18 cellular contexts compared by ENCODE assay signal in the genomic region with DNA sequence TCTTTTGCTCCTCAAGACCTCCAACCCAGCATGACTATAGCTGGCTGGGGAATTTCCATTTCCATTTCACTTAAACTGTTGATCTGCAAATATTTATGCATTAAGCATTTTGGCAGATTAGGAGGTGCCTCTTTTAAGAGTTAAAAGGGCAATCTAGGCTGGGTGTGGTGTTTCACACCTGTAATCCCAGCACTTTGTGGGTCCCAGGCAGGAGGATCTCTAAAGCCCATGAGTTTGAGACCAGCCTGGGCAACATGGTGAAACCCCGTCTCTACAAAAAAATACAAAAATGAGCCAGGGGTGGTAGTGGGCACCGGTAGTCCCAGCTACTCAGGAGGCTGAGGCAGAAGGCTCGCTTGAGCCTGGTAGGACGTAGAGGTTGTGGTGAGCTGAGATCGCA.
"Had no signal": no experiment of that assay in that cellular context is flagged by ENCODE, and none has a peak within 500 bp of the region (broad histone marks: within the 10 kb centered on the region; RNA-seq: fewer than 3 reads in every experiment).

No MANE protein-coding gene starts in this region.

- H3K27me3 ChIP-seq: left lung, pancreas, thyroid gland, uterus had no signal

- H3K27ac Mint-ChIP-seq: stimulated activated naive CD8-positive, alpha-beta T cell treated with anti-CD3 and anti-CD28 coated beads, Interleukin-15, Interleukin-2, amounts not matched to agents 100 ng/mL and 50 ng/mL, for 24 hours; T-cell had no signal

- H3K36me3 ChIP-seq: pancreas, uterus had no signal

- H3K9me3 ChIP-seq: left lung, pancreas, psoas muscle, thyroid gland, uterus had no signal

- H3K4me3 ChIP-seq: left lung, pancreas, psoas muscle, thyroid gland, uterus had no signal

- ATAC-seq: psoas muscle, right cardiac atrium, T-cell had no signal

- H3K4me3 Mint-ChIP-seq: nephron; stimulated activated naive CD8-positive, alpha-beta T cell treated with anti-CD3 and anti-CD28 coated beads, Interleukin-15, Interleukin-2, amounts not matched to agents 100 ng/mL and 50 ng/mL, for 24 hours; T-cell had no signal

- H3K27ac ChIP-seq: thyroid gland, uterus had no signal

- DNase-seq: activated CD4-positive, alpha-beta T cell treated with anti-CD3 and anti-CD28 coated beads, Interleukin-2, amount 50 U/mL, for 4 hours; activated CD8-positive, alpha-beta memory T cell treated with anti-CD3 and anti-CD28 coated beads for 24 hours; activated naive CD4-positive, alpha-beta T cell treated with Interleukin-2 at 50 U/mL for 16 hours; activated T-cell treated with anti-CD3 and anti-CD28 coated beads, Interleukin-2, amount 50 U/mL, for 48 hours; amygdala; kidney glomerular epithelial cell; left lung; pancreas; psoas muscle; right cardiac atrium; stimulated activated CD4-positive, alpha-beta T cell treated with anti-CD3 and anti-CD28 coated beads, Interleukin-12 subunit alpha, Interleukin-12 subunit beta, amount 100 ng/mL, for 4 hours; stimulated activated CD4-positive, alpha-beta T cell treated with anti-CD3 and anti-CD28 coated beads, Interleukin-4, amount 100 ng/mL, for 4 hours; substantia nigra; T-cell; thyroid gland; uterus had no signal

- H3K9me3 Mint-ChIP-seq: nephron; stimulated activated naive CD8-positive, alpha-beta T cell treated with anti-CD3 and anti-CD28 coated beads, Interleukin-15, Interleukin-2, amounts not matched to agents 100 ng/mL and 50 ng/mL, for 24 hours; T-cell had no signal

- H3K27me3 Mint-ChIP-seq: stimulated activated naive CD8-positive, alpha-beta T cell treated with anti-CD3 and anti-CD28 coated beads, Interleukin-15, Interleukin-2, amounts not matched to agents 100 ng/mL and 50 ng/mL, for 24 hours; T-cell had no signal
